ENCODE assay signal across 8 cellular contexts in the genomic region with DNA sequence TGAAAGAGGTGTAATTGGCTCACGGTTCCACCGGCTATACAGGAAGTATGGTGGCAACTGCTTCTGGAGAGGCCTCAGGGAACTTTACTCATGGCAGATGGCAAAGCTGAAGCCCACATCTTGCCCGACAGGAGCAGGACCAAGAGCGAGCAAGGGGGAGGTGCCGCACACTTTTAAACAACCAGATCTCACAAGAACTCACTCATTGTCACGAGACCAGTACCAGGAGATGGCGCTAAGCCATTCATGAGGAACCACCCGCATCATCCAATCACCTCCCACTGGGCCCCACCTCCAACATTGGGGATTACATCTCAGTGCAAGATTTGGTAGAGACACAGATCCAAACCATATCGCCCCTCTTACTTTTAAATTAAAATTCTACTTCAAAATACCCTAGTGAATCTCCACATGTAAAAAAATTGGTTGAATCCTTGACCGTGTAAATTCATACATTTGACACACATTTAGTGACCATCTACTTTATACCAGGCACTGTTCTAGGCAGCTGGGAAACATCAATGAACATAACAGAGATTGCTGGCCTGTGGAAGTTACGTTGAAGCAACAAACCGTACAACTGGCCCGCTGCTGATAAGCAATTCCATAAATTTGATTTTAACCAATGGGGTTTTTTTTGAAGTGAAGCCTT.
DNase-seq lines count a peak whose midpoint lies in the region; ATAC-seq, FAIRE-seq and TF ChIP-seq lines count a peak whose summit lies in the region.

No MANE protein-coding gene starts in this region.

- TF ChIP-seq RAD21 in A549 (conservative IDR thresholded peaks at IDR 0.05 in 1 of 2, IDR thresholded peaks at IDR 0.05 in 1 of 2): peak; percentile 24 to 36; a peak in 1 of 5 replicates
- peak; percentile 29 for TF ChIP-seq RAD21 in SK-N-SH (IDR thresholded peaks at IDR 0.05; ENCODE audit: low read length)

- H3K27ac ChIP-seq in A549: peak overlapping the region; percentile 54 to 76; a peak in 5 of 6 replicates
- H3K27ac ChIP-seq in SK-N-SH (ENCODE audit: low read depth in 2 of 2, low read length in 1 of 2): peak overlapping the region in 1 of 2 experiments; percentile 87; a peak in 3 of 4 replicates
- peak overlapping the region; percentile 62 to 78 (median 66) for H3K27ac ChIP-seq in esophagus squamous epithelium
- peak overlapping the region in 2 of 5 donors; percentile 38 to 50 for H3K27ac ChIP-seq in stomach
- no peak overlapping the region for H3K27ac ChIP-seq in vagina

- peaks cover 71% of the 10 kb centered on the region for H3K4me1 ChIP-seq in A549
- H3K4me1 ChIP-seq in SK-N-SH (ENCODE audit: control insufficient read depth in 1 of 2, insufficient read depth in 2 of 2, low read depth in 1 of 2, low read length in 1 of 2): peaks cover 0 to 7% of the 10 kb centered on the region in 2 experiments; a peak in 2 of 4 replicates
- peaks cover 0 to 34% (median 11%) of the 10 kb centered on the region in 3 donors for H3K4me1 ChIP-seq in esophagus squamous epithelium
- H3K4me1 ChIP-seq in stomach: peaks cover 0 to 6% (median 2%) of the 10 kb centered on the region in 4 donors
- peaks cover 20% of the 10 kb centered on the region for H3K4me1 ChIP-seq in vagina

- H3K9me2 ChIP-seq in SK-N-SH: no peaks in the 10 kb centered on the region

- intact Hi-C loops in esophagus squamous epithelium (cut with DNase I): no loop called here
- intact Hi-C loops in stomach (cut with DNase I; ENCODE audit: low total_unique reads): no loop called here
- intact Hi-C loops in head of caudate nucleus (cut with DNase I): no loop called here
- intact Hi-C loops in vagina (cut with DNase I): no loop called here

- H3K4me2 ChIP-seq in A549 (peak overlapping the region; percentile 54), SK-N-SH (peak overlapping the region; percentile 27)

- 60% methylated on average over 12 of the region's 13 CpGs for WGBS in A549 (ENCODE audit: missing lambda C conversion rate)
- WGBS in SK-N-SH (ENCODE audit: low lambda C conversion rate): 89% methylated on average over 13 of the region's 13 CpGs
- WGBS in esophagus squamous epithelium, 2 donors: 66 to 68% methylated on average over 12 to 13 of the region's 13 CpGs
- 75 to 87% (median 81%) methylated on average over 13 of the region's 13 CpGs for WGBS in stomach, 5 donors

- no peaks in the 10 kb centered on the region for H4K20me1 ChIP-seq in SK-N-SH (ENCODE audit: insufficient read depth)

- peak in 1 of 2 experiments; percentile 51; a peak in 3 of 6 replicates for ATAC-seq in A549

- H3K79me2 ChIP-seq in SK-N-SH (ENCODE audit: insufficient read depth): peaks cover 6% of the 10 kb centered on the region; the same call in 1 of the 2 replicates

- TF ChIP-seq CTCF in A549 (IDR thresholded peaks at IDR 0.05): peak; percentile 31; the same call in 2 of the 3 replicates
- peak; percentile 52 for TF ChIP-seq CTCF in SK-N-SH (IDR thresholded peaks at IDR 0.05)
- TF ChIP-seq CTCF in esophagus squamous epithelium (IDR thresholded peaks at IDR 0.05): peak in 3 of 6 experiments; percentile 5 to 29 (median 9)
- no peak for TF ChIP-seq CTCF in stomach (IDR thresholded peaks at IDR 0.05)
- TF ChIP-seq CTCF in vagina (IDR thresholded peaks at IDR 0.05): no peak

- FAIRE-seq in A549 (lab: Jason Lieb, UNC) (no peak), GM12892 (lab: Jason Lieb, UNC) (peak; percentile 95)

- peaks cover 31% of the 10 kb centered on the region for H3F3A ChIP-seq in SK-N-SH (replicated peaks; ENCODE audit: insufficient read depth)

- H3K9ac ChIP-seq in SK-N-SH: no peak overlapping the region; the same call in 1 of the 2 replicates

- H3K9me3 ChIP-seq in A549: no peaks in the 10 kb centered on the region
- H3K9me3 ChIP-seq in SK-N-SH: no peaks in the 10 kb centered on the region
- H3K9me3 ChIP-seq in esophagus squamous epithelium: no peaks in the 10 kb centered on the region
- no peaks in the 10 kb centered on the region for H3K9me3 ChIP-seq in stomach
- no peaks in the 10 kb centered on the region for H3K9me3 ChIP-seq in vagina

- no peak for TF ChIP-seq POLR2A in A549 (IDR thresholded peaks at IDR 0.05; ENCODE audit: low read length)
- TF ChIP-seq POLR2A in GM12892 (IDR thresholded peaks at IDR 0.05; ENCODE audit: low read depth, low read length): no peak
- TF ChIP-seq POLR2A in esophagus squamous epithelium (IDR thresholded peaks at IDR 0.05): no peak
- no peak for TF ChIP-seq POLR2A in stomach (IDR thresholded peaks at IDR 0.05)
- TF ChIP-seq POLR2A in vagina (IDR thresholded peaks at IDR 0.05): no peak

- H3K36me3 ChIP-seq in SK-N-SH (replicated peaks in 1 of 2; ENCODE audit: control insufficient read depth in 1 of 2, insufficient read depth in 2 of 2, low read length in 1 of 2) (peaks cover 8 to 9% of the 10 kb centered on the region in 2 experiments), esophagus squamous epithelium (no peaks in the 10 kb centered on the region), stomach (no peaks in the 10 kb centered on the region), vagina (no peaks in the 10 kb centered on the region)

- no peak for TF ChIP-seq EP300 in A549 (IDR thresholded peaks at IDR 0.05)
- no peak for TF ChIP-seq EP300 in SK-N-SH (IDR thresholded peaks at IDR 0.05; ENCODE audit: borderline replicate concordance in 1 of 2, low read depth in 1 of 2, low read length in 1 of 2)
- no peak for TF ChIP-seq EP300 in stomach (IDR thresholded peaks at IDR 0.05)

- POLR2A ChIA-PET in A549 (lab: Yijun Ruan, JAX): interaction anchor here (0.9 kb wide), 1 partner anchor 130 kb away, joined by 3 read pairs; a partner anchor contains a TSS
- POLR2A ChIA-PET in SK-N-SH (lab: Yijun Ruan, JAX): no interaction called here

- CTCF ChIA-PET in A549 (lab: Yijun Ruan, JAX): interaction anchor here (1.5 to 3.7 kb wide), 3 partner anchors 12 to 223 kb away, joined by 3 to 26 read pairs (median 7); no protein-coding TSS in a partner anchor
- CTCF ChIA-PET in SK-N-SH (lab: Yijun Ruan, JAX): interaction anchor here (1.0 to 4.6 kb wide), 5 partner anchors 11 to 227 kb away, joined by 3 to 26 read pairs (median 10); no protein-coding TSS in a partner anchor

- DNase-seq in A549 (ENCODE audit: low read depth in 1 of 2, low spot score in 1 of 2) (peak in 1 of 2 experiments; percentile 67), GM12892 (ENCODE audit: insufficient read length) (no peak), SK-N-SH (no peak), esophagus squamous epithelium (lab: John Stamatoyannopoulos, UW) (no peak), stomach (no peak), head of caudate nucleus (no peak), DMS153 (lab: John Stamatoyannopoulos, UW) (no peak), vagina (ENCODE audit: extremely low spot score in 2 of 2) (no peak)

- H2AFZ ChIP-seq in SK-N-SH (ENCODE audit: low read depth): no peak overlapping the region

- H3K4me3 ChIP-seq in A549 (no peak overlapping the region), SK-N-SH (ENCODE audit: low read depth in 2 of 2, low read length in 1 of 2) (no peak overlapping the region), esophagus squamous epithelium (no peak overlapping the region), stomach (no peak overlapping the region), vagina (no peak overlapping the region)

- no peaks in the 10 kb centered on the region for H3K27me3 ChIP-seq in SK-N-SH (ENCODE audit: insufficient read depth)
- peaks cover 0 to 7% (median 0%) of the 10 kb centered on the region in 4 donors for H3K27me3 ChIP-seq in esophagus squamous epithelium
- no peaks in the 10 kb centered on the region for H3K27me3 ChIP-seq in stomach
- H3K27me3 ChIP-seq in vagina: no peaks in the 10 kb centered on the region

TF ChIP-seq in A549, 52 proteins besides CTCF, POLR2A, EP300 and RAD21:
- TF ChIP-seq SMC3 (IDR thresholded peaks at IDR 0.05) (peak; percentile 36; the same call in 1 of the 3 replicates), ZFP36 (IDR thresholded peaks at IDR 0.05; ENCODE audit: borderline replicate concordance, partially characterized antibody) (no peak)

TF ChIP-seq in SK-N-SH, 30 proteins besides CTCF, POLR2A, EP300 and RAD21:
- TF ChIP-seq SMC3 (IDR thresholded peaks at IDR 0.05; ENCODE audit: low read depth, low read length) (peak; percentile 28), FOXJ3 (CRISPR knock-in tag; IDR thresholded peaks at IDR 0.05) (no peak)

Comparison
In these comparisons a context has a peak if more than half of its experiments do, and no peak if none do; other contexts are left out.
1. CTCF ChIP-seq: peak in A549 (single experiment) and SK-N-SH (single experiment); none in stomach (0 of 7) and vagina (0 of 3).